In the genomic region with DNA sequence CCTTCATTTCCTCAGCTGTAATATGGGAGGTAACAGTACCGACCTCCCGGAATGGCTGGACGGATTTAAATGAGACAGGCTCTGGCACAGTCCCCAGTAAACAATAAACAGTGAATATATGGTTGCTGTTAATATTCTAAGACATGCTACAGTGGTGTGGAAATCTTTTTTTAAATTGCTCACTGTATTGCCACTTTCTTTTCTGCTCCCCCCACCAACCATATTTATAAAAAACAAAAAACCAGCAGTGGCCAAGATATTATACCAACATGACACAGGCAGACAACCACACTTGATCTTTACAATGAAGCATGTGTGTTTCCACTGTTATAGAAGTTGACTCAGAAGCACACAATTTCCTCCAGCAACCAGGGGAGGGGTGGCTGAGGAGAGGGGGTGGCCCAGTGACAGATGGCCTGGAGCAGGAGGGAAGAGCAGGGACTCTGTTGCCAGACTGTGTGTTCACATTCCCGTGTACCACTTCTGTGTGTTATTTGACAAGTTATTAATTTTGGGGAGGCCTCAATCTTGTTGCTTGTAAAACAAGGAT, we compare ENCODE assay signal across 12 cellular contexts. TPM values are rescaled to one million over a fixed set of nuclear protein-coding genes. Genes with fewer than 3 reads are reported as not detected.
A peak's percentile ranks its signal among the peaks of the same experiment; 100 is the strongest.
DNase-seq lines count a peak whose midpoint lies in the region; ATAC-seq and TF ChIP-seq lines count a peak whose summit lies in the region.
"Had no signal": no experiment of that assay in that cellular context is flagged by ENCODE, and none has a peak within 500 bp of the region (broad histone marks: within the 10 kb centered on the region; RNA-seq: fewer than 3 reads in every experiment).

No MANE protein-coding gene starts in this region.

- H3K4me3 Mint-ChIP-seq in osteocyte (ENCODE audit: unreplicated experiment), result no peak overlapping the region
- no peak overlapping the region for H3K4me3 Mint-ChIP-seq in effector memory CD8-positive, alpha-beta T cell
- H3K4me3 Mint-ChIP-seq: naive B cell had no signal

- no peaks in the 10 kb centered on the region for H3K27me3 ChIP-seq in dorsolateral prefrontal cortex
- H3K27me3 ChIP-seq: SJCRH30 had no signal

- no peaks in the 10 kb centered on the region for H3K27me3 Mint-ChIP-seq in osteocyte (ENCODE audit: unreplicated experiment)
- H3K27me3 Mint-ChIP-seq in effector memory CD8-positive, alpha-beta T cell, result no peaks in the 10 kb centered on the region
- H3K27me3 Mint-ChIP-seq: naive B cell had no signal

- H3K27ac Mint-ChIP-seq in osteocyte (ENCODE audit: unreplicated experiment), result peak overlapping the region; percentile 92
- H3K27ac Mint-ChIP-seq in effector memory CD8-positive, alpha-beta T cell, result peak overlapping the region in 1 of 2 donors; percentile 2

- TF ChIP-seq CTCF in dorsolateral prefrontal cortex (IDR thresholded peaks at IDR 0.05 in 54 of 56, conservative IDR thresholded peaks at IDR 0.05 in 2 of 56; ENCODE audit: low read depth in 1 of 56, partially characterized antibody in 56 of 56) (no peak), osteocyte (IDR thresholded peaks at IDR 0.05) (no peak)

- no peaks in the 10 kb centered on the region for H3K9me3 Mint-ChIP-seq in osteocyte (ENCODE audit: unreplicated experiment)
- no peaks in the 10 kb centered on the region for H3K9me3 Mint-ChIP-seq in effector memory CD8-positive, alpha-beta T cell
- H3K9me3 Mint-ChIP-seq: naive B cell had no signal

- H3K4me3 ChIP-seq in dorsolateral prefrontal cortex, result no peak overlapping the region
- H3K4me3 ChIP-seq: SJCRH30 had no signal

- intact Hi-C loops in dorsolateral prefrontal cortex (cut with DNase I), result no loop called here

- no peak for ATAC-seq in effector memory CD8-positive, alpha-beta T cell (replicated peaks)
- ATAC-seq in GM21381 (IDR thresholded peaks at IDR 0.05; ENCODE audit: unreplicated experiment) (no peak), GM18870 (IDR thresholded peaks at IDR 0.05; ENCODE audit: unreplicated experiment) (no peak)

- H3K4me1 Mint-ChIP-seq in osteocyte (ENCODE audit: unreplicated experiment), result peaks cover 77% of the 10 kb centered on the region
- peaks cover 23% of the 10 kb centered on the region in 2 donors for H3K4me1 Mint-ChIP-seq in effector memory CD8-positive, alpha-beta T cell (ENCODE audit: low read depth in 2 of 2)

- peaks cover 37% of the 10 kb centered on the region for H3K36me3 Mint-ChIP-seq in osteocyte (ENCODE audit: unreplicated experiment)
- H3K36me3 Mint-ChIP-seq in effector memory CD8-positive, alpha-beta T cell (ENCODE audit: insufficient read depth), result peaks cover 3% of the 10 kb centered on the region
- H3K36me3 Mint-ChIP-seq: naive B cell had no signal

- peak; percentile 94 for DNase-seq in COLO829 (ENCODE audit: low spot score)
- peak; percentile 78 for DNase-seq in NCI-H1694 treated with DMSO at 0.1 percent for 48 hours (lab: John Stamatoyannopoulos, UW)
- DNase-seq in dorsolateral prefrontal cortex, result peak in 1 of 10 donors; percentile 60
- DNase-seq in osteocyte (ENCODE audit: extremely low spot score, unreplicated experiment), result no peak
- DNase-seq in midbrain (lab: John Stamatoyannopoulos, UW), result no peak
- DNase-seq in effector memory CD8-positive, alpha-beta T cell, result no peak
- DNase-seq: DMS153, naive B cell, NCI-H1417 treated with DMSO at 0.1 percent for 48 hours had no signal

- H3K27ac ChIP-seq in dorsolateral prefrontal cortex, result peak overlapping the region in 31 of 59 donors; percentile 4 to 84 (median 65)
- H3K27ac ChIP-seq: SJCRH30 had no signal

RNA-seq across cellular contexts. Expression of gene CD59, which starts 14.9 kb away (rescaled TPM):
- 100 to 1,000 TPM; 235 to 598 (median 367) TPM for total RNA-seq in dorsolateral prefrontal cortex
- 857 and 912 TPM in 2 replicates for total RNA-seq in osteocyte

RNA-seq across cellular contexts. Expression of gene C11orf91, which starts 20.7 kb away (rescaled TPM):
- total RNA-seq in dorsolateral prefrontal cortex (1 to 10 TPM in 9 of 120 experiments, under 1 TPM in 17, not detected in 94; 0.50 to 1.8 (median 0.85) TPM), osteocyte (0.75 TPM in 1 of 2 replicates, not detected in the other)
- total RNA-seq: SJCRH30 had no signal

RNA-seq across cellular contexts. Expression of gene FBXO3, which starts 53.0 kb away (rescaled TPM):
- 10 to 100 TPM; 26.6 to 67.9 (median 53.5) TPM for total RNA-seq in dorsolateral prefrontal cortex
- total RNA-seq in osteocyte, result 30.6 and 31.1 TPM in 2 replicates

Comparison
In these comparisons a context has a peak if more than half of its experiments do, and no peak if none do; other contexts are left out.
1. DNase-seq: peak in COLO829 (single experiment) and NCI-H1694 treated with DMSO at 0.1 percent for 48 hours (single experiment); none in osteocyte (single experiment), midbrain (single experiment) and effector memory CD8-positive, alpha-beta T cell (0 of 3).